13 cellular contexts compared by ENCODE assay signal in genomic region chr4:84673475-84674230, GRCh38.
DNase-seq lines count a peak whose midpoint lies in the region; ATAC-seq, FAIRE-seq and TF ChIP-seq lines count a peak whose summit lies in the region.
"Had no signal": no experiment of that assay in that cellular context is flagged by ENCODE, and none has a peak within 500 bp of the region (broad histone marks: within the 10 kb centered on the region; RNA-seq: fewer than 3 reads in every experiment).

No MANE protein-coding gene starts in this region.

- no peak for TF ChIP-seq POLR2A in A549 (IDR thresholded peaks at IDR 0.05; ENCODE audit: low read length)

- H3K36me3 ChIP-seq in CD8-positive, alpha-beta T cell (ENCODE audit: insufficient read depth, low read length) = no peaks in the 10 kb centered on the region

- H3K4me3 Mint-ChIP-seq in CD8-positive, alpha-beta T cell = no peak overlapping the region
- H3K4me3 Mint-ChIP-seq: B cell had no signal

- TF ChIP-seq CTCF in A549 (IDR thresholded peaks at IDR 0.05) (no peak), HFF-Myc (IDR thresholded peaks at IDR 0.05; ENCODE audit: low read depth, low read length, missing control alignments) (no peak), astrocyte of the cerebellum (IDR thresholded peaks at IDR 0.05; ENCODE audit: low read depth, low read length, missing control alignments) (no peak)
- TF ChIP-seq CTCF in CD8-positive, alpha-beta T cell (IDR thresholded peaks at IDR 0.05) = no peak

- TF ChIP-seq EP300 in A549 (IDR thresholded peaks at IDR 0.05) = no peak

- in situ Hi-C loops in astrocyte of the cerebellum (cut with HindIII; ENCODE audit: low sequenced_read_pairs) = no loop called here

- no peaks in the 10 kb centered on the region for H3K9me3 Mint-ChIP-seq in CD8-positive, alpha-beta T cell

- CTCF ChIA-PET in A549 (lab: Yijun Ruan, JAX) = no interaction called here
- CTCF ChIA-PET in CD8-positive, alpha-beta T cell (lab: Charles Lee) = no interaction called here

- H3K4me1 ChIP-seq in A549 = peaks cover 13% of the 10 kb centered on the region
- no peaks in the 10 kb centered on the region for H3K4me1 ChIP-seq in CD8-positive, alpha-beta T cell (ENCODE audit: insufficient read depth, low read length)

- no peak overlapping the region for H3K27ac Mint-ChIP-seq in CD8-positive, alpha-beta T cell
- H3K27ac Mint-ChIP-seq: B cell had no signal

- H3K27me3 Mint-ChIP-seq in CD8-positive, alpha-beta T cell (ENCODE audit: low read depth) = no peaks in the 10 kb centered on the region
- H3K27me3 Mint-ChIP-seq: B cell had no signal

- no peaks in the 10 kb centered on the region for H3K27me3 ChIP-seq in CD8-positive, alpha-beta T cell (ENCODE audit: insufficient read depth, low read length)

- WGBS in A549 (ENCODE audit: missing lambda C conversion rate) = 63% methylated on average over 1 of the region's 1 CpG

- peak overlapping the region; percentile 46 for H3K4me2 ChIP-seq in A549

- peak overlapping the region in 1 of 2 experiments; percentile 14; a peak in 1 of 6 replicates for H3K27ac ChIP-seq in A549
- H3K27ac ChIP-seq in CD8-positive, alpha-beta T cell (ENCODE audit: low read depth, low read length) = no peak overlapping the region
- H3K27ac ChIP-seq: WERI-Rb-1 had no signal

- no peak overlapping the region for H3K4me3 ChIP-seq in A549
- no peak overlapping the region for H3K4me3 ChIP-seq in HFF-Myc (replicated peaks; ENCODE audit: low read depth, low read length)
- H3K4me3 ChIP-seq in astrocyte of the cerebellum (ENCODE audit: low read depth, low read length) = no peak overlapping the region
- H3K4me3 ChIP-seq in CD8-positive, alpha-beta T cell (ENCODE audit: low read depth, low read length) = no peak overlapping the region

- no peaks in the 10 kb centered on the region for H3K4me1 Mint-ChIP-seq in CD8-positive, alpha-beta T cell (ENCODE audit: low read depth)
- H3K4me1 Mint-ChIP-seq: B cell had no signal

- DNase-seq in A549 (ENCODE audit: low read depth in 1 of 2, low spot score in 1 of 2) (peak in 1 of 2 experiments; percentile 16), HFF-Myc (ENCODE audit: extremely low read depth, low read depth) (peak; percentile 81), astrocyte of the cerebellum (ENCODE audit: low read depth) (peak; percentile 89), iris pigment epithelial cell (ENCODE audit: low read depth) (peak; percentile 92), NCI-H526 (lab: John Stamatoyannopoulos, UW) (no peak), NCI-H748 (lab: John Stamatoyannopoulos, UW; ENCODE audit: unreplicated experiment) (no peak)
- DNase-seq in activated effector memory CD4-positive, alpha-beta T cell treated with Interleukin-2 at 50 U/mL for 16 hours = no peak
- no peak for DNase-seq in CD8-positive, alpha-beta T cell
- DNase-seq: activated T-cell treated with anti-CD3 and anti-CD28 coated beads, Interleukin-2, amount 50 U/mL, for 1 hour; WERI-Rb-1 had no signal

- H3K9me3 ChIP-seq in A549 = no peaks in the 10 kb centered on the region
- no peaks in the 10 kb centered on the region for H3K9me3 ChIP-seq in CD8-positive, alpha-beta T cell (ENCODE audit: low read length)

- no peaks in the 10 kb centered on the region for H3K36me3 Mint-ChIP-seq in CD8-positive, alpha-beta T cell

- no peak for ATAC-seq in A549
- ATAC-seq in CD8-positive, alpha-beta T cell = no peak
- ATAC-seq: Panc1 had no signal

- intact Hi-C loops in CD8-positive, alpha-beta T cell (cut with DNase I, micrococcal nuclease) = no loop called here

- TF ChIP-seq RAD21 in A549 (conservative IDR thresholded peaks at IDR 0.05 in 1 of 2, IDR thresholded peaks at IDR 0.05 in 1 of 2) = no peak

- no peak for FAIRE-seq in A549 (lab: Jason Lieb, UNC)
- FAIRE-seq: frontal cortex had no signal

- POLR2A ChIA-PET in A549 (lab: Yijun Ruan, JAX) = no interaction called here
- POLR2A ChIA-PET in CD8-positive, alpha-beta T cell (lab: Charles Lee) = interaction anchor here (0.7 kb wide), 1 partner anchor 744 kb away, joined by 3 read pairs; no protein-coding TSS in a partner anchor

TF ChIP-seq in A549, 52 proteins besides CTCF, POLR2A, EP300 and RAD21:
- TF ChIP-seq FOSB (CRISPR knock-in tag; IDR thresholded peaks at IDR 0.05) (no peak), MAZ (IDR thresholded peaks at IDR 0.05; ENCODE audit: borderline replicate concordance, low read depth, low read length) (no peak), CHD4 (IDR thresholded peaks at IDR 0.05; ENCODE audit: borderline replicate concordance) (no peak), ZSCAN20 (CRISPR knock-in tag; IDR thresholded peaks at IDR 0.05) (no peak), CHD2 (IDR thresholded peaks at IDR 0.05; ENCODE audit: low read length, partially characterized antibody) (no peak), CBX2 (IDR thresholded peaks at IDR 0.05; ENCODE audit: borderline replicate concordance, low read depth) (no peak), RNF2 (IDR thresholded peaks at IDR 0.05; ENCODE audit: borderline replicate concordance, low read depth) (no peak), BCL3 (IDR thresholded peaks at IDR 0.05) (no peak), SMC3 (IDR thresholded peaks at IDR 0.05) (no peak), ZNF302 (CRISPR knock-in tag; IDR thresholded peaks at IDR 0.05) (no peak), JUN (IDR thresholded peaks at IDR 0.05) (no peak), PHF8 (IDR thresholded peaks at IDR 0.05; ENCODE audit: borderline replicate concordance, low read depth) (no peak)
- TF ChIP-seq, protein P1, sequence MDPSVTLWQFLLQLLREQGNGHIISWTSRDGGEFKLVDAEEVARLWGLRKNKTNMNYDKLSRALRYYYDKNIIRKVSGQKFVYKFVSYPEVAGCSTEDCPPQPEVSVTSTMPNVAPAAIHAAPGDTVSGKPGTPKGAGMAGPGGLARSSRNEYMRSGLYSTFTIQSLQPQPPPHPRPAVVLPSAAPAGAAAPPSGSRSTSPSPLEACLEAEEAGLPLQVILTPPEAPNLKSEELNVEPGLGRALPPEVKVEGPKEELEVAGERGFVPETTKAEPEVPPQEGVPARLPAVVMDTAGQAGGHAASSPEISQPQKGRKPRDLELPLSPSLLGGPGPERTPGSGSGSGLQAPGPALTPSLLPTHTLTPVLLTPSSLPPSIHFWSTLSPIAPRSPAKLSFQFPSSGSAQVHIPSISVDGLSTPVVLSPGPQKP (IDR thresholded peaks at IDR 0.05; ENCODE audit: low read depth, low read length) = no peak
- TF ChIP-seq, protein P2, sequence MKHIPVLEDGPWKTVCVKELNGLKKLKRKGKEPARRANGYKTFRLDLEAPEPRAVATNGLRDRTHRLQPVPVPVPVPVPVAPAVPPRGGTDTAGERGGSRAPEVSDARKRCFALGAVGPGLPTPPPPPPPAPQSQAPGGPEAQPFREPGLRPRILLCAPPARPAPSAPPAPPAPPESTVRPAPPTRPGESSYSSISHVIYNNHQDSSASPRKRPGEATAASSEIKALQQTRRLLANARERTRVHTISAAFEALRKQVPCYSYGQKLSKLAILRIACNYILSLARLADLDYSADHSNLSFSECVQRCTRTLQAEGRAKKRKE (CRISPR knock-in tag; IDR thresholded peaks at IDR 0.05; ENCODE audit: low read depth) = no peak
- TF ChIP-seq, protein P3, sequence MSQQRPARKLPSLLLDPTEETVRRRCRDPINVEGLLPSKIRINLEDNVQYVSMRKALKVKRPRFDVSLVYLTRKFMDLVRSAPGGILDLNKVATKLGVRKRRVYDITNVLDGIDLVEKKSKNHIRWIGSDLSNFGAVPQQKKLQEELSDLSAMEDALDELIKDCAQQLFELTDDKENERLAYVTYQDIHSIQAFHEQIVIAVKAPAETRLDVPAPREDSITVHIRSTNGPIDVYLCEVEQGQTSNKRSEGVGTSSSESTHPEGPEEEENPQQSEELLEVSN (IDR thresholded peaks at IDR 0.05; ENCODE audit: borderline replicate concordance, low read depth) = no peak

Comparison
In these comparisons a context has a peak if more than half of its experiments do, and no peak if none do; other contexts are left out.
1. DNase-seq: peak in HFF-Myc (single experiment), astrocyte of the cerebellum (single experiment) and iris pigment epithelial cell (single experiment); none in activated effector memory CD4-positive, alpha-beta T cell treated with Interleukin-2 at 50 U/mL for 16 hours (single experiment), NCI-H526 (0 of 2), NCI-H748 (single experiment) and CD8-positive, alpha-beta T cell (0 of 7).